In the genomic region with DNA sequence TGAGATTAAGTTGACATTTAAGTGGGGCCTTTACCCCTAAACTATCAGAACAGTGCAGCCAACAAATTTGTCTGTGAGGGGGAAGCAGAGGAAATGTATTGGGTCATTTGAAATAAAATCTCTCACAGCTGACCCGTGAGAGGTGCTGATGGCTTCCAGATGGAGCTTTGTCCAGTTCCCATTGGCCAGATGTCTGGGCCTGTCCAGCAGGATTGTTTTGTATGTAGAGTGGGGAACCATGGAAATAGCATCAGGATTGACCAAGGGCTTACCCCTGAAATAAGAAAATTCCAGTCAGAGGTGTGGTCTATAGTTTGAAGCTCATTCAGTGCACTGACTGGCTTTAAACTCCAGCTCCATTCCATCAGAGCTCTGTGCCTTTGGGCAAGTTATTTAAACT, we compare ENCODE assay signal across 18 cellular contexts. TPM values are rescaled to one million over a fixed set of nuclear protein-coding genes. Genes with fewer than 3 reads are reported as not detected.
A peak's percentile ranks its signal among the peaks of the same experiment; 100 is the strongest.
DNase-seq lines count a peak whose midpoint lies in the region; ATAC-seq and TF ChIP-seq lines count a peak whose summit lies in the region.
"Had no signal": no experiment of that assay in that cellular context is flagged by ENCODE, and none has a peak within 500 bp of the region (broad histone marks: within the 10 kb centered on the region; RNA-seq: fewer than 3 reads in every experiment).

No MANE protein-coding gene starts in this region.

- H2AK9ac ChIP-seq in IMR-90 (replicated peaks; ENCODE audit: low read depth, low read length, poor library complexity): no peak overlapping the region

- intact Hi-C loops in Right ventricle myocardium inferior (cut with DNase I): no loop called here
- intact Hi-C loops in left ventricle myocardium inferior (cut with micrococcal nuclease): no loop called here
- intact Hi-C loops in IMR-90 (cut with micrococcal nuclease): no loop called here
- intact Hi-C loops in OCI-LY7 (cut with micrococcal nuclease; ENCODE audit: unreplicated experiment): no loop called here
- intact Hi-C loops in PC-3 (cut with micrococcal nuclease): no loop called here

- ATAC-seq in Right ventricle myocardium inferior: peak; percentile 39
- no peak for ATAC-seq in IMR-90 (ENCODE audit: low read depth)
- ATAC-seq in PC-3: no peak
- no peak; the same call in 2 of the 3 replicates for ATAC-seq in SK-N-SH treated with all-trans-retinoic acid at 6 μM for 48 hours

- no peak overlapping the region for H2BK15ac ChIP-seq in IMR-90 (ENCODE audit: low read depth, low read length)

- H2AFZ ChIP-seq in IMR-90 (replicated peaks; ENCODE audit: low read length, poor library complexity) (no peak overlapping the region), OCI-LY7 (ENCODE audit: low read length) (no peak overlapping the region), PC-3 (ENCODE audit: low read length) (no peak overlapping the region)

- CTCF ChIA-PET in IMR-90 (lab: Yijun Ruan, JAX) (no interaction called here), OCI-LY7 (lab: Charles Lee; ENCODE audit: unreplicated experiment) (interaction anchor here (0.7 kb wide), 1 partner anchor 948 kb away, joined by 3 read pairs; no protein-coding TSS in a partner anchor), PC-3 (lab: Charles Lee) (no interaction called here)

- H3K36me3 ChIP-seq in left ventricle myocardium inferior (no peaks in the 10 kb centered on the region), IMR-90 (ENCODE audit: control insufficient read depth, insufficient read depth, low read length) (no peaks in the 10 kb centered on the region), OCI-LY7 (ENCODE audit: insufficient read depth, low read length) (no peaks in the 10 kb centered on the region), PC-3 (ENCODE audit: low read depth, low read length) (no peaks in the 10 kb centered on the region)
- H3K36me3 ChIP-seq: Peyer's patch had no signal

- H3K4me1 ChIP-seq in left ventricle myocardium inferior: peaks cover 14% of the 10 kb centered on the region
- H3K4me1 ChIP-seq in IMR-90 (ENCODE audit: control insufficient read depth, insufficient read depth, low read length): peaks cover 4% of the 10 kb centered on the region; the same call in 1 of the 2 replicates
- no peaks in the 10 kb centered on the region for H3K4me1 ChIP-seq in OCI-LY7 (ENCODE audit: insufficient read depth, low read length, poor library complexity, severe bottlenecking)
- no peaks in the 10 kb centered on the region for H3K4me1 ChIP-seq in PC-3 (ENCODE audit: insufficient read depth, low read length)
- H3K4me1 ChIP-seq: Peyer's patch had no signal

- H2AK5ac ChIP-seq in IMR-90 (ENCODE audit: low read depth, low read length): no peak overlapping the region

- H4K5ac ChIP-seq in IMR-90 (ENCODE audit: low read depth, low read length): no peak overlapping the region

- H2BK20ac ChIP-seq in IMR-90 (ENCODE audit: low read depth, low read length): no peak overlapping the region

- H3K9me1 ChIP-seq in IMR-90 (ENCODE audit: insufficient read depth, low read length): no peaks in the 10 kb centered on the region

- TF ChIP-seq CTCF in left ventricle myocardium inferior (IDR thresholded peaks at IDR 0.05; ENCODE audit: borderline replicate concordance) (no peak), IMR-90 (conservative IDR thresholded peaks at IDR 0.05; ENCODE audit: low read depth, low read length) (no peak), OCI-LY7 (conservative IDR thresholded peaks at IDR 0.05; ENCODE audit: low read length) (no peak), PC-3 (conservative IDR thresholded peaks at IDR 0.05; ENCODE audit: low read depth, low read length) (no peak)

- dilution Hi-C loops in IMR-90 (cut with HindIII; ENCODE audit: low sequenced_read_pairs, unreplicated experiment): no loop called here

- no peak overlapping the region for H3K18ac ChIP-seq in IMR-90 (ENCODE audit: low read depth, low read length)

- no peaks in the 10 kb centered on the region for H3K79me1 ChIP-seq in IMR-90 (ENCODE audit: low read depth in 1 of 2, low read length in 2 of 2)

- H3K9me2 ChIP-seq in OCI-LY7 (ENCODE audit: insufficient read depth, low read length) (no peaks in the 10 kb centered on the region), PC-3 (replicated peaks; ENCODE audit: low read length) (no peaks in the 10 kb centered on the region)

- H4K20me1 ChIP-seq in IMR-90 (ENCODE audit: insufficient read depth, low read length) (no peaks in the 10 kb centered on the region), OCI-LY7 (ENCODE audit: insufficient read depth, low read length) (no peaks in the 10 kb centered on the region), PC-3 (ENCODE audit: low read length) (no peaks in the 10 kb centered on the region)

- H3K9ac ChIP-seq in IMR-90 (ENCODE audit: low read depth, low read length) (no peak overlapping the region), PC-3 (ENCODE audit: low read length) (no peak overlapping the region)

- H3F3A ChIP-seq in PC-3 (ENCODE audit: low read length, unreplicated experiment): no peaks in the 10 kb centered on the region

- 50% methylated on average over 1 of the region's 1 CpG; no CpG with 5 or more reads in 1 of the 2 experiments for WGBS in IMR-90 (ENCODE audit: extremely low coverage in 2 of 2, insufficient read length in 1 of 2), 2 experiments

- H4K8ac ChIP-seq in IMR-90 (ENCODE audit: low read depth in 2 of 2, low read length in 2 of 2): no peak overlapping the region

- H3K9me3 ChIP-seq in left ventricle myocardium inferior (replicated peaks): no peaks in the 10 kb centered on the region
- H3K9me3 ChIP-seq in IMR-90 (ENCODE audit: control insufficient read depth, insufficient read depth, low read length): no peaks in the 10 kb centered on the region
- no peaks in the 10 kb centered on the region for H3K9me3 ChIP-seq in OCI-LY7 (ENCODE audit: low read length)
- no peaks in the 10 kb centered on the region for H3K9me3 ChIP-seq in PC-3 (ENCODE audit: low read length)
- H3K9me3 ChIP-seq: Peyer's patch had no signal

- H3K27me3 ChIP-seq in left ventricle myocardium inferior (ENCODE audit: low read depth) (no peaks in the 10 kb centered on the region), IMR-90 (ENCODE audit: control insufficient read depth, insufficient read depth, low read length) (no peaks in the 10 kb centered on the region), PC-3 (ENCODE audit: low read length) (no peaks in the 10 kb centered on the region)
- H3K27me3 ChIP-seq: Peyer's patch had no signal

- in situ Hi-C loops in IMR-90 (cut with MboI; ENCODE audit: low sequenced_read_pairs): no loop called here

- no peaks in the 10 kb centered on the region for H3K79me2 ChIP-seq in OCI-LY7 (ENCODE audit: insufficient read depth, low read depth, low read length)
- H3K79me2 ChIP-seq in PC-3 (ENCODE audit: low read length): no peaks in the 10 kb centered on the region

- no peak overlapping the region for H3K4ac ChIP-seq in IMR-90 (ENCODE audit: low read depth, low read length)

- H3K14ac ChIP-seq in IMR-90 (replicated peaks; ENCODE audit: low read depth, low read length): no peak overlapping the region

- H2BK5ac ChIP-seq in IMR-90 (ENCODE audit: low read depth, low read length, poor library complexity, severe bottlenecking): no peak overlapping the region

- H4K91ac ChIP-seq in IMR-90 (ENCODE audit: insufficient read depth, low read depth, low read length): no peak overlapping the region

- no peak overlapping the region for H3K27ac ChIP-seq in left ventricle myocardium inferior (replicated peaks)
- H3K27ac ChIP-seq in IMR-90 (ENCODE audit: insufficient read depth, low read length): no peak overlapping the region
- H3K27ac ChIP-seq in OCI-LY7 (ENCODE audit: low read depth, low read length, poor library complexity, severe bottlenecking): no peak overlapping the region
- no peak overlapping the region for H3K27ac ChIP-seq in PC-3 (ENCODE audit: low read length)
- H3K27ac ChIP-seq: 22Rv1, Peyer's patch had no signal

- no peak overlapping the region for H2BK120ac ChIP-seq in IMR-90 (ENCODE audit: low read depth, low read length)

- no peak for TF ChIP-seq POLR2A in IMR-90 (IDR thresholded peaks at IDR 0.05; ENCODE audit: low read depth, low read length)

- TF ChIP-seq RAD21 in IMR-90 (IDR thresholded peaks at IDR 0.05; ENCODE audit: low read length): no peak

- DNase-seq in Right ventricle myocardium inferior (ENCODE audit: missing footprints) (no peak), left ventricle myocardium inferior (no peak), IMR-90 (peak; percentile 13), fibroblast of peridontal ligament (ENCODE audit: extremely low read depth) (peak; percentile 72), stromal cell of bone marrow (ENCODE audit: low read depth) (peak; percentile 17), OCI-LY7 (ENCODE audit: low spot score) (no peak), PC-3 (no peak)
- DNase-seq: CD4-positive, CD25-positive, alpha-beta regulatory T cell; DMS79; GOT3; NCI-H1436; NCI-H2029 treated with DMSO at 0.1 percent for 48 hours; NCI-H510A; NCI-H82; Peyer's patch had no signal

- BruUV-seq in IMR-90 (replicated peaks; lab: Mats Ljungman, UMichigan) (no TSS peak), OCI-LY7 (replicated peaks; lab: Mats Ljungman, UMichigan) (no TSS peak), PC-3 (replicated peaks; lab: Mats Ljungman, UMichigan) (no TSS peak)

- POLR2A ChIA-PET in IMR-90 (lab: Charles Lee; ENCODE audit: unreplicated experiment) (no interaction called here), OCI-LY7 (lab: Charles Lee) (no interaction called here), PC-3 (lab: Charles Lee; ENCODE audit: unreplicated experiment) (no interaction called here)

- no peak overlapping the region for H3K56ac ChIP-seq in IMR-90 (ENCODE audit: extremely low read depth, insufficient read depth, low read length)

- no peak overlapping the region for H3K4me2 ChIP-seq in IMR-90 (ENCODE audit: low read depth, low read length)
- no peak overlapping the region for H3K4me2 ChIP-seq in OCI-LY7 (ENCODE audit: low read length)
- H3K4me2 ChIP-seq in PC-3 (ENCODE audit: low read length): no peak overlapping the region

- H3K23ac ChIP-seq in IMR-90 (ENCODE audit: low read depth, low read length): no peak overlapping the region

- H3K4me3 ChIP-seq in left ventricle myocardium inferior: no peak overlapping the region
- H3K4me3 ChIP-seq in IMR-90 (ENCODE audit: insufficient read depth, low read depth, low read length): no peak overlapping the region
- H3K4me3 ChIP-seq in OCI-LY7 (ENCODE audit: low read depth, low read length, poor library complexity, severe bottlenecking): no peak overlapping the region
- H3K4me3 ChIP-seq in PC-3 (ENCODE audit: low read length): no peak overlapping the region
- H3K4me3 ChIP-seq: Peyer's patch had no signal

TF ChIP-seq in IMR-90, 13 proteins besides CTCF, POLR2A, EP300 and RAD21 (continues in another document):
- no peak for TF ChIP-seq MXI1 (IDR thresholded peaks at IDR 0.05; ENCODE audit: borderline replicate concordance, low read depth, low read length)

RNA-seq across cellular contexts. Expression of a gene that starts 50.6 kb away (rescaled TPM):
- total RNA-seq in Right ventricle myocardium inferior (0.89 TPM), left ventricle myocardium inferior (8.6 TPM), IMR-90 (2012; rRNA removed) (112 and 133 TPM in 2 replicates), OCI-LY7 (2022) (not detected in 2 replicates), PC-3 (2014; rRNA removed) (55.3 and 70.1 TPM in 2 replicates)
- 60.2 and 76.7 TPM in 2 replicates for polyA plus RNA-seq in IMR-90 (2012; rRNA removed)
- polyA plus RNA-seq in IMR-90 (2012; cell fraction: cytosol; rRNA removed): 47.7 and 58.4 TPM in 2 replicates
- polyA plus RNA-seq in IMR-90 (2012; cell fraction: nucleus; rRNA removed; ENCODE audit: low replicate concordance): 126 and 200 TPM in 2 replicates
- not detected in 2 replicates for total RNA-seq in OCI-LY7 (2014; rRNA removed; shearing (Covaris generic))
- total RNA-seq: CD4-positive, CD25-positive, alpha-beta regulatory T cell had no signal
- polyA plus RNA-seq: CD4-positive, CD25-positive, alpha-beta regulatory T cell; IgD-negative memory B cell had no signal

Comparison
In these comparisons a context has a peak if more than half of its experiments do, and no peak if none do; other contexts are left out.
1. DNase-seq: peak in IMR-90 (single experiment), fibroblast of peridontal ligament (single experiment) and stromal cell of bone marrow (single experiment); none in Right ventricle myocardium inferior (single experiment), left ventricle myocardium inferior (single experiment), OCI-LY7 (single experiment) and PC-3 (single experiment).